ENCODE assay signal across 20 cellular contexts in the genomic region with DNA sequence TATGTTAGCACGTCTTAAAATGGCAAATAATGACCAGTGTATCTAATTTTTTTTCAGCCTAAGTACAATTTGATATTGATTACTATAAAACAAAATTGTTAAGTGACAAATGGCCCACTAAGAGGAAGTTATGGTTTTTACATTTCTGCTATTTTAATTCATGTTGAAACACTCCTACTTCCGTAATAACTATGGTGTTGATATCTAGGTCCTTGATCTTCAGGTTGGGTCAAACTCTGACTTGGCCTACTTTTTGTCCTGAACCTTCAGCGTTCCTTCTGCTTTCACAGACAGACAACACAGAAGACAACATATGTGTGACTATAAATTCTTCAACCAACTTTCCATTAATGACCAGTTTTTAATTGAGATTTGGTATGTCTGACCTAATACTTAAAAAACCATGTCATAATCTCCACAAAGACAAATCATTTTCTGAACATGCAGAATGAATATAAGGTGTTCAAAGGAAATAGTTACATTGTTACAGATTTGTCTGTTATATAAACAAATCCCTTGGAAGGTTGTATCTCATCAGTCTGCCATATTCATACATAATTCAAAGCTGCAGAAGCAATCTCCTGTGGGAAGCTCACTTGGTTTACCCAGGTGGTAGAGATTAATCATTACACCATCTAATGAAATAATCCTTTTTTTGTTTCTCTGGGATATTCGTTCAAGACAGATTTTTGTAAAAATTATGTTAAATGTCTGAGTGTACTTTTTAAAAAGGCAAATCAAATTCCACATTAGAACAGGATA.
DNase-seq lines count a peak whose midpoint lies in the region; ATAC-seq, FAIRE-seq and TF ChIP-seq lines count a peak whose summit lies in the region.
"Had no signal": no experiment of that assay in that cellular context is flagged by ENCODE, and none has a peak within 500 bp of the region (broad histone marks: within the 10 kb centered on the region; RNA-seq: fewer than 3 reads in every experiment).

No MANE protein-coding gene starts in this region.

- WGBS in GM12878 (ENCODE audit: insufficient coverage, insufficient replicate concordance, low lambda C conversion rate, missing lambda C conversion rate), result 72% methylated on average over 4 of the region's 4 CpGs
- WGBS in pancreas, 2 donors, result 38 to 45% methylated on average over 4 of the region's 4 CpGs
- 76% methylated on average over 4 of the region's 4 CpGs for WGBS in prostate gland
- WGBS in endodermal cell (ENCODE audit: insufficient coverage in 1 of 2, insufficient read length in 1 of 2), 2 experiments, result 100% methylated on average over 3 of the region's 4 CpGs; no CpG with 5 or more reads in 1 of the 2 experiments

- no peak overlapping the region for H3K27ac Mint-ChIP-seq in endodermal cell
- H3K27ac Mint-ChIP-seq: T-helper 1 cell treated with Interleukin-12 subunit alpha and Interleukin-12 subunit beta and Interleukin-4 antibody, amounts not matched to agents 30 μg/mL and 1 μg/mL, for 36 hours had no signal

- H3K4me2 ChIP-seq in GM12878 (ENCODE audit: control insufficient read depth, insufficient read depth), result no peak overlapping the region

- no peak for TF ChIP-seq RAD21 in GM12878 (IDR thresholded peaks at IDR 0.05; ENCODE audit: insufficient read depth, low read depth, low read length)

- CTCF ChIA-PET in GM12878 (lab: Yijun Ruan, JAX), result interaction anchor here (1.5 kb wide), 1 partner anchor 20 kb away, joined by 3 read pairs; no protein-coding TSS in a partner anchor

- no peak for TF ChIP-seq POLR2A in NB4 (IDR thresholded peaks at IDR 0.05; ENCODE audit: extremely low read depth, insufficient read length)
- no peak for TF ChIP-seq POLR2A in GM12878 (IDR thresholded peaks at IDR 0.05; ENCODE audit: low read depth, low read length)
- TF ChIP-seq POLR2A in prostate gland (IDR thresholded peaks at IDR 0.05), result no peak

- H3K4me3 ChIP-seq in NB4 (ENCODE audit: low read depth, low read length) (no peak overlapping the region), GM12878 (no peak overlapping the region), pancreas (no peak overlapping the region), prostate gland (no peak overlapping the region), endodermal cell (ENCODE audit: low read length) (no peak overlapping the region), right atrium auricular region (no peak overlapping the region)

- no peaks in the 10 kb centered on the region for H3K9me3 ChIP-seq in GM12878 (replicated peaks; ENCODE audit: control insufficient read depth, insufficient read depth, low read length)
- no peaks in the 10 kb centered on the region for H3K9me3 ChIP-seq in pancreas
- H3K9me3 ChIP-seq in prostate gland, result no peaks in the 10 kb centered on the region
- no peaks in the 10 kb centered on the region for H3K9me3 ChIP-seq in endodermal cell (ENCODE audit: control insufficient read depth, low read length)
- H3K9me3 ChIP-seq in right atrium auricular region, result no peaks in the 10 kb centered on the region

- H3K27ac ChIP-seq in GM12878 (ENCODE audit: control insufficient read depth, insufficient read depth) (no peak overlapping the region), pancreas (peak overlapping the region in 2 of 4 donors; percentile 75 to 80), prostate gland (no peak overlapping the region), endodermal cell (ENCODE audit: low read depth, low read length) (no peak overlapping the region), right atrium auricular region (no peak overlapping the region)

- H3K27me3 Mint-ChIP-seq in endodermal cell (ENCODE audit: insufficient read depth), result no peaks in the 10 kb centered on the region

- SMC1A ChIA-PET in GM12878 (lab: Charles Lee; ENCODE audit: uncharacterized antibody, unreplicated experiment), result interaction anchor here (0.7 to 1.8 kb wide), 4 partner anchors 14 to 380 kb away, joined by 3 to 7 read pairs (median 4); no protein-coding TSS in a partner anchor

- RAD21 ChIA-PET in GM12878 (lab: Charles Lee; ENCODE audit: unreplicated experiment), result no interaction called here

- no peak for TF ChIP-seq EP300 in GM12878 (IDR thresholded peaks at IDR 0.05; ENCODE audit: borderline replicate concordance in 1 of 2, control insufficient read depth in 1 of 2, low read depth in 2 of 2, low read length in 2 of 2)

- H3K27me3 ChIP-seq in GM12878 (replicated peaks in 1 of 2; ENCODE audit: control insufficient read depth in 2 of 2, insufficient read depth in 2 of 2, low read length in 1 of 2) (no peaks in the 10 kb centered on the region), pancreas (no peaks in the 10 kb centered on the region), prostate gland (replicated peaks; ENCODE audit: insufficient read depth) (no peaks in the 10 kb centered on the region), endodermal cell (ENCODE audit: control insufficient read depth, insufficient read depth, low read length, poor library complexity, severe bottlenecking) (no peaks in the 10 kb centered on the region), right atrium auricular region (no peaks in the 10 kb centered on the region)

- peak; percentile 64 for DNase-seq in GF-D8 (lab: John Stamatoyannopoulos, UW)
- DNase-seq in NB4 (ENCODE audit: low read depth), result peak; percentile 25
- no peak for DNase-seq in GM12878 (ENCODE audit: low read depth, low spot score)
- DNase-seq in pancreas, result no peak
- no peak for DNase-seq in DMS53 (lab: John Stamatoyannopoulos, UW)
- no peak for DNase-seq in prostate gland (ENCODE audit: low spot score)
- DNase-seq in endodermal cell, result no peak
- DNase-seq in right atrium auricular region (ENCODE audit: low spot score), result no peak
- DNase-seq: activated gamma-delta T cell; anterior cingulate cortex; DND-41; H7; left cardiac atrium; NCI-H1417 treated with DMSO at 0.1 percent for 48 hours; NCI-H2171 treated with DMSO at 0.1 percent for 48 hours; NCI-H774; stimulated activated CD4-positive, alpha-beta T cell treated with anti-CD3 and anti-CD28 coated beads, Interleukin-4, amount 100 ng/mL, for 4 hours; stimulated activated CD8-positive, alpha-beta memory T cell treated with anti-CD3 and anti-CD28 coated beads, Interleukin-4, amount 100 ng/mL, for 48 hours had no signal

- intact Hi-C loops in GM12878 (cut with micrococcal nuclease; ENCODE audit: unreplicated experiment) (no loop called here), pancreas (cut with DNase I) (no loop called here), prostate gland (cut with DNase I) (no loop called here)

- in situ Hi-C loops in GM12878 (cut with MboI), result no loop called here

- H3K79me2 ChIP-seq in GM12878 (ENCODE audit: control insufficient read depth, insufficient read depth, low read length), result no peaks in the 10 kb centered on the region

- no peak overlapping the region for H3K4me3 Mint-ChIP-seq in endodermal cell
- H3K4me3 Mint-ChIP-seq: T-helper 1 cell treated with Interleukin-12 subunit alpha and Interleukin-12 subunit beta and Interleukin-4 antibody, amounts not matched to agents 30 μg/mL and 1 μg/mL, for 36 hours had no signal

- no peaks in the 10 kb centered on the region for H4K20me1 ChIP-seq in GM12878 (ENCODE audit: control insufficient read depth, insufficient read depth)

- no peak overlapping the region for H3K9ac ChIP-seq in GM12878 (ENCODE audit: control insufficient read depth, insufficient read depth, low read length)
- no peak overlapping the region for H3K9ac ChIP-seq in endodermal cell (ENCODE audit: extremely low read depth, low read length, poor library complexity, severe bottlenecking)

- POLR2A ChIA-PET in GM12878 (lab: Charles Lee), result interaction anchor here (0.7 kb wide), 3 partner anchors 14 to 313 kb away, joined by 3 to 7 read pairs (median 5); no protein-coding TSS in a partner anchor

- no peaks in the 10 kb centered on the region for H3K36me3 ChIP-seq in GM12878 (ENCODE audit: control insufficient read depth in 2 of 2, insufficient read depth in 2 of 2, low read length in 1 of 2)
- H3K36me3 ChIP-seq in pancreas, result no peaks in the 10 kb centered on the region
- H3K36me3 ChIP-seq in prostate gland, result no peaks in the 10 kb centered on the region
- peaks cover 3% of the 10 kb centered on the region for H3K36me3 ChIP-seq in endodermal cell (ENCODE audit: control insufficient read depth, insufficient read depth, low read length)
- peaks cover 4% of the 10 kb centered on the region for H3K36me3 ChIP-seq in right atrium auricular region

- no peak overlapping the region for H2AFZ ChIP-seq in GM12878 (ENCODE audit: control insufficient read depth, low read depth, low read length)

- no peaks in the 10 kb centered on the region for H3K36me3 Mint-ChIP-seq in endodermal cell (ENCODE audit: low read depth)

- TF ChIP-seq CTCF in NB4 (IDR thresholded peaks at IDR 0.05; ENCODE audit: low read depth, low read length) (no peak), GM12878 (IDR thresholded peaks at IDR 0.05 in 2 of 3, conservative IDR thresholded peaks at IDR 0.05 in 1 of 3; ENCODE audit: control insufficient read depth in 2 of 3, extremely low read depth in 1 of 3, insufficient read depth in 1 of 3, low read depth in 3 of 3, low read length in 3 of 3) (no peak), pancreas (IDR thresholded peaks at IDR 0.05) (no peak), prostate gland (IDR thresholded peaks at IDR 0.05) (no peak), endodermal cell (conservative IDR thresholded peaks at IDR 0.05) (no peak), right atrium auricular region (IDR thresholded peaks at IDR 0.05) (no peak)

- BruUV-seq in GM12878 (replicated peaks; lab: Mats Ljungman, UMichigan), result no TSS peak

- peak; percentile 77 for FAIRE-seq in GM12878 (lab: Jason Lieb, UNC)
- no peak for FAIRE-seq in pancreas (lab: Jason Lieb, UNC)

- H3K9me3 Mint-ChIP-seq in endodermal cell, result no peaks in the 10 kb centered on the region
- H3K9me3 Mint-ChIP-seq: T-helper 1 cell treated with Interleukin-12 subunit alpha and Interleukin-12 subunit beta and Interleukin-4 antibody, amounts not matched to agents 30 μg/mL and 1 μg/mL, for 36 hours had no signal

- H3K4me1 ChIP-seq in GM12878 (ENCODE audit: control insufficient read depth, insufficient read depth, low read length), result no peaks in the 10 kb centered on the region
- peaks cover 19 to 59% (median 55%) of the 10 kb centered on the region in 3 donors for H3K4me1 ChIP-seq in pancreas
- H3K4me1 ChIP-seq in prostate gland (replicated peaks), result no peaks in the 10 kb centered on the region
- H3K4me1 ChIP-seq in endodermal cell (ENCODE audit: control insufficient read depth, insufficient read depth, low read length), result peaks cover 5% of the 10 kb centered on the region
- peaks cover 0 to 13% of the 10 kb centered on the region in 2 donors for H3K4me1 ChIP-seq in right atrium auricular region

- peaks cover 20% of the 10 kb centered on the region for H3K4me1 Mint-ChIP-seq in endodermal cell

- ATAC-seq in GM12878 (no peak), pancreas (peak; percentile 63 to 75 (median 66))
- ATAC-seq: activated CD4-positive, CD25-positive, alpha-beta regulatory T cell treated with anti-CD3 and anti-CD28 coated beads, Interleukin-2, amount 50 U/mL, for 24 hours; left cardiac atrium had no signal

TF ChIP-seq in GM12878, 131 proteins besides CTCF, POLR2A, EP300 and RAD21 (continues in another document):
- TF ChIP-seq CBX5 (IDR thresholded peaks at IDR 0.05; ENCODE audit: low read depth), result no peak
- TF ChIP-seq SRF (IDR thresholded peaks at IDR 0.05; ENCODE audit: low read depth in 2 of 2, low read length in 2 of 2), result no peak

Comparison
In these comparisons a context has a peak if more than half of its experiments do, and no peak if none do; other contexts are left out.
1. DNase-seq: peak in GF-D8 (single experiment) and NB4 (single experiment); none in GM12878 (single experiment), pancreas (0 of 6), DMS53 (single experiment), prostate gland (single experiment), endodermal cell (single experiment) and right atrium auricular region (single experiment).